Comparison of ENCODE assay signal across 24 cellular contexts in genomic region chr20:23501926-23502325, GRCh38. TPM values are rescaled to one million over a fixed set of nuclear protein-coding genes. Genes with fewer than 3 reads are reported as not detected.
"Had no signal": no experiment of that assay in that cellular context is flagged by ENCODE, and none has a peak within 500 bp of the region (broad histone marks: within the 10 kb centered on the region; RNA-seq: fewer than 3 reads in every experiment).

No MANE protein-coding gene starts in this region.

- DNase-seq: KBM-7, NCI-H1092, NCI-H1105 treated with DMSO at 0.1 percent for 48 hours, NCI-H1417 treated with DMSO at 0.1 percent for 48 hours, NCI-H146, NCI-H187, NCI-H2029, NCI-H2081 treated with DMSO at 0.1 percent for 48 hours, NCI-H2171 treated with DMSO at 0.1 percent for 48 hours, NCI-H345, NCI-H446 treated with DMSO at 0.1 percent for 48 hours, NCI-H510A treated with DMSO at 0.1 percent for 48 hours, NCI-H526, NCI-H748 treated with DMSO at 0.1 percent for 48 hours, SHP77 treated with DMSO at 0.1 percent for 48 hours, SJCRH30 had no signal

- H3K4me3 ChIP-seq: SJCRH30 had no signal

- H3K4me1 ChIP-seq: SJCRH30 had no signal

- ATAC-seq: Panc1, Right ventricle myocardium inferior, SK-N-SH treated with all-trans-retinoic acid at 6 μM for 48 hours had no signal

- H3K27ac ChIP-seq: RWPE1, SJCRH30 had no signal

- H3K9me3 ChIP-seq: SJCRH30 had no signal

- H3K36me3 ChIP-seq: SJCRH30 had no signal

RNA-seq across cellular contexts. Expression of gene CST8, which starts 11.0 kb away (rescaled TPM):
- total RNA-seq: HT-29; LHCN-M2; MCF 10A; Right ventricle myocardium inferior; SJCRH30; T-helper 1 cell treated with Interleukin-12 subunit alpha and Interleukin-12 subunit beta and Interleukin-4 antibody, amounts not matched to agents 30 ng/mL and 1 ng/mL, for 36 hours had no signal

RNA-seq across cellular contexts. Expression of gene CST11, which starts 49.2 kb away (rescaled TPM):
- total RNA-seq: HT-29; LHCN-M2; MCF 10A; Right ventricle myocardium inferior; SJCRH30; T-helper 1 cell treated with Interleukin-12 subunit alpha and Interleukin-12 subunit beta and Interleukin-4 antibody, amounts not matched to agents 30 ng/mL and 1 ng/mL, for 36 hours had no signal
